ENCODE assay signal across 8 cellular contexts in the genomic region with DNA sequence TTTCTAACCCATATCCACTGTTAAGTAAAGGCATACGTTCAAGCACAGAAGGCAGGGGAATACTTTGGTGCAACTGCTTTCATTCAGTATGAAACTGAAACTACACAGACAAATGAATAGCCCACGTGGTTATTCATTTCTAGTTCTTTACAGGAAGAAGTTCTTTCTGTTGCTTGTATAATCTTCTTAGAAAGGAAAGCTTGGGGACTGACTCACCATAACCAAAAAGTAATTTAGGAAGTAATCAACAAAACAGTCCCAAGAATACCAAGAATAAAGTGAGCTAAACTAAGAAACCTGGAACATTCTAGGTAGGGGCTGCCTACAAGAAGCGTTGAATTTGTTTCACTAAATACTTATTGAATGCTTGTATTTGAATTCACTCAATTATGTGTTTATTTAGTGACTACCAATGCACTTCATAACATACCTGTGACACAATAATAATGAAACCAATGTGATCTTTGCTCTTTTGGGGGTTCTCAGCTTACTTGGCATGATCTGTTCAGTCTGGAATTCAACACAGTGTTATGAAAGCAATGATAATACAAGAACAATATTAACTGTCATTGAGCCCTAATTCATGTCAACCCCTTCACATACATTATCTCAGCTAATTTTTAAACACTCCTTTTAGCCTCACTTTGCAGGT. TPM values are rescaled to one million over a fixed set of nuclear protein-coding genes. Genes with fewer than 3 reads are reported as not detected.
A peak's percentile ranks its signal among the peaks of the same experiment; 100 is the strongest.
DNase-seq lines count a peak whose midpoint lies in the region; ATAC-seq, FAIRE-seq and TF ChIP-seq lines count a peak whose summit lies in the region.

No MANE protein-coding gene starts in this region.

- H3K9me3 Mint-ChIP-seq in stimulated activated memory B cell treated with anti-CD40 and anti-IgM and Interleukin-4, amounts not matched to agents 10 μg/mL and 1 μg/mL and 100 μg/mL, for 72 hours = no peaks in the 10 kb centered on the region

- TF ChIP-seq CTCF in fibroblast of lung (conservative IDR thresholded peaks at IDR 0.05 in 1 of 2, IDR thresholded peaks at IDR 0.05 in 1 of 2; ENCODE audit: low read depth in 1 of 2, low read length in 2 of 2) = no peak

- no peaks in the 10 kb centered on the region for H3K36me3 ChIP-seq in fibroblast of lung (ENCODE audit: control insufficient read depth, insufficient read depth, low read length)

- H3K27ac Mint-ChIP-seq in stimulated activated memory B cell treated with anti-CD40 and anti-IgM and Interleukin-4, amounts not matched to agents 10 μg/mL and 1 μg/mL and 100 μg/mL, for 72 hours = peak overlapping the region; percentile 57

- FAIRE-seq in RCC 7860 (lab: Jason Lieb, UNC) = peak; percentile 83

- H3K4me1 Mint-ChIP-seq in stimulated activated memory B cell treated with anti-CD40 and anti-IgM and Interleukin-4, amounts not matched to agents 10 μg/mL and 1 μg/mL and 100 μg/mL, for 72 hours = peaks cover 19% of the 10 kb centered on the region

- H2AFZ ChIP-seq in fibroblast of lung (ENCODE audit: low read length) = peak overlapping the region; percentile 29

- H3K4me3 Mint-ChIP-seq in stimulated activated memory B cell treated with anti-CD40 and anti-IgM and Interleukin-4, amounts not matched to agents 10 μg/mL and 1 μg/mL and 100 μg/mL, for 72 hours = peak overlapping the region; percentile 27

- no peaks in the 10 kb centered on the region for H3K9me3 ChIP-seq in fibroblast of lung (ENCODE audit: control insufficient read depth, insufficient read depth, low read depth, low read length)

- intact Hi-C loops in left cardiac atrium (cut with DNase I) = no loop called here

- no peaks in the 10 kb centered on the region for H3K79me2 ChIP-seq in fibroblast of lung (ENCODE audit: control insufficient read depth, insufficient read depth, low read length)

- DNase-seq in AG08396 (ENCODE audit: low spot score) (peak; percentile 57), RCC 7860 (ENCODE audit: low spot score) (peak; percentile 78), fibroblast of lung (ENCODE audit: low read depth in 2 of 2) (peak; percentile 60 to 80), NCI-H526 treated with DMSO at 0.1 percent for 48 hours (lab: John Stamatoyannopoulos, UW) (no peak), left cardiac atrium (no peak)

- peak overlapping the region; percentile 77 for H3K4me2 ChIP-seq in fibroblast of lung (ENCODE audit: extremely low read depth, insufficient read depth, low read length)

- H3K27me3 Mint-ChIP-seq in stimulated activated memory B cell treated with anti-CD40 and anti-IgM and Interleukin-4, amounts not matched to agents 10 μg/mL and 1 μg/mL and 100 μg/mL, for 72 hours = no peaks in the 10 kb centered on the region

- H3K27ac ChIP-seq in fibroblast of lung (ENCODE audit: insufficient read depth, low read length) = no peak overlapping the region

- no peaks in the 10 kb centered on the region for H3K27me3 ChIP-seq in fibroblast of lung (ENCODE audit: control insufficient read depth, insufficient read depth, low read length)

- H3K36me3 Mint-ChIP-seq in stimulated activated memory B cell treated with anti-CD40 and anti-IgM and Interleukin-4, amounts not matched to agents 10 μg/mL and 1 μg/mL and 100 μg/mL, for 72 hours = peaks cover 6% of the 10 kb centered on the region

- peak; percentile 99 for ATAC-seq in GM18907 (IDR thresholded peaks at IDR 0.05; ENCODE audit: unreplicated experiment)
- ATAC-seq in HG03060 (IDR thresholded peaks at IDR 0.05; ENCODE audit: low read depth, unreplicated experiment) = peak; percentile 99
- peak; percentile 92 for ATAC-seq in stimulated activated memory B cell treated with anti-CD40 and anti-IgM and Interleukin-4, amounts not matched to agents 10 μg/mL and 1 μg/mL and 100 μg/mL, for 72 hours
- no peak for ATAC-seq in left cardiac atrium

- peak overlapping the region; percentile 8 to 34 (median 22) for H3K4me3 ChIP-seq in fibroblast of lung (replicated peaks in 1 of 4; ENCODE audit: control extremely low read depth in 1 of 4, insufficient read depth in 1 of 4, low read depth in 3 of 4, low read length in 4 of 4)

- H3K9ac ChIP-seq in fibroblast of lung (ENCODE audit: insufficient read depth, low read length) = no peak overlapping the region

- peaks cover 3% of the 10 kb centered on the region for H3K4me1 ChIP-seq in fibroblast of lung (ENCODE audit: control insufficient read depth, extremely low read depth, insufficient read depth, low read length)

- H4K20me1 ChIP-seq in fibroblast of lung (ENCODE audit: control insufficient read depth, extremely low read depth, insufficient read depth, low read length) = no peaks in the 10 kb centered on the region

RNA-seq across cellular contexts. Expression of a gene that starts 25.1 kb away (rescaled TPM):
- total RNA-seq in fibroblast of lung (1.3 and 2.8 TPM in 2 replicates), left cardiac atrium (10 to 100 TPM in 1 of 2 donors, 1 to 10 TPM in 1; 1.5 to 12.9 TPM)
- polyA plus RNA-seq in fibroblast of lung = 3.0 and 4.6 TPM in 2 replicates
- 2.3 and 2.7 TPM in 2 replicates for polyA plus RNA-seq in fibroblast of lung (2012)
- 0.07 and 0.59 TPM in 2 replicates for polyA minus RNA-seq in fibroblast of lung (ENCODE audit: low replicate concordance)

Comparison
In these comparisons a context has a peak if more than half of its experiments do, and no peak if none do; other contexts are left out.
1. DNase-seq: peak in AG08396 (single experiment), RCC 7860 (single experiment) and fibroblast of lung (2 of 2); none in NCI-H526 treated with DMSO at 0.1 percent for 48 hours (single experiment) and left cardiac atrium (single experiment).
2. ATAC-seq: peak in GM18907 (single experiment), HG03060 (single experiment) and stimulated activated memory B cell treated with anti-CD40 and anti-IgM and Interleukin-4, amounts not matched to agents 10 μg/mL and 1 μg/mL and 100 μg/mL, for 72 hours (single experiment); none in left cardiac atrium (0 of 2).